ENCODE assay signal across 28 cellular contexts in the genomic region with DNA sequence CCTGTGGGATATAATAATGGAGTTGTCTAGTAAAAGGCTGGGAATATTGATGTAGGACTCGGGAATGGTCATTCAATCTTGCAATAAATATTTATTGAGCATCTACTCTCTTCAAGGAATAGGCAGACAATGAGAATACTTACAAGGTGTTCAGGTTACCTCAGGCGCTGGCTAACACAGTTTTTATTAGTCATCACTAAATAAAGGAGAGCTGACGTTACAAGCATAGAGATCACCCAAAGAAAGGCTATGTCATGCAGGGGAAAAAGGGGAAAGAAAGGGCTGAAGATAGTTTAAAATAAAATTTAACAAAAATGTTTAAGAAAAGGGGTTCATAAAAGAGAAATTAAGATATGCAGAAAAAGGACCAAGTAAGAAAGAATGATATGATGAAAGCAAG. TPM values are rescaled to one million over a fixed set of nuclear protein-coding genes. Genes with fewer than 3 reads are reported as not detected.
A peak's percentile ranks its signal among the peaks of the same experiment; 100 is the strongest.
DNase-seq lines count a peak whose midpoint lies in the region; ATAC-seq, FAIRE-seq and TF ChIP-seq lines count a peak whose summit lies in the region.
"Had no signal": no experiment of that assay in that cellular context is flagged by ENCODE, and none has a peak within 500 bp of the region (broad histone marks: within the 10 kb centered on the region; RNA-seq: fewer than 3 reads in every experiment).

No MANE protein-coding gene starts in this region.

- no peak overlapping the region for H3K4me3 Mint-ChIP-seq in activated T-cell treated with anti-CD3 and anti-CD28 coated beads, Interleukin-2, amount 50 U/mL, for 24 hours
- H3K4me3 Mint-ChIP-seq in activated T-helper 2 cell treated with anti-CD3 and anti-CD28 coated beads, Interferon-gamma antibody, Interleukin-2, Interleukin-4, amounts not matched to agents 10 μg/mL and 5 μg/mL and 100 μg/mL, durations not matched to agents 14 hours and 24 hours and 36 hours (ENCODE audit: low read depth): no peak overlapping the region
- H3K4me3 Mint-ChIP-seq: activated naive CD4-positive, alpha-beta T cell treated with anti-CD3 and anti-CD28 coated beads for 36 hours; nephron progenitor cell had no signal

- H3K4me3 ChIP-seq in spleen: no peak overlapping the region
- H3K4me3 ChIP-seq: BLaER1 treated with 17β-estradiol and CSF1 and Interleukin-3, amounts not matched to agents 10 nM and 100 nM; cardiac muscle cell; ovary had no signal

- no peaks in the 10 kb centered on the region for H3K36me3 ChIP-seq in spleen
- H3K36me3 ChIP-seq: BLaER1 treated with 17β-estradiol and CSF1 and Interleukin-3, amounts not matched to agents 10 nM and 100 nM; cardiac muscle cell; ovary had no signal

- H3K4me1 ChIP-seq in spleen: peaks cover 0 to 49% (median 31%) of the 10 kb centered on the region in 6 donors

- H3K27me3 Mint-ChIP-seq in activated T-cell treated with anti-CD3 and anti-CD28 coated beads, Interleukin-2, amount 50 U/mL, for 24 hours: no peaks in the 10 kb centered on the region
- no peaks in the 10 kb centered on the region for H3K27me3 Mint-ChIP-seq in activated T-helper 2 cell treated with anti-CD3 and anti-CD28 coated beads, Interferon-gamma antibody, Interleukin-2, Interleukin-4, amounts not matched to agents 10 μg/mL and 5 μg/mL and 100 μg/mL, durations not matched to agents 14 hours and 24 hours and 36 hours (ENCODE audit: low read depth)

- no peaks in the 10 kb centered on the region for H3K9me3 Mint-ChIP-seq in activated T-cell treated with anti-CD3 and anti-CD28 coated beads, Interleukin-2, amount 50 U/mL, for 24 hours
- H3K9me3 Mint-ChIP-seq in activated T-helper 2 cell treated with anti-CD3 and anti-CD28 coated beads, Interferon-gamma antibody, Interleukin-2, Interleukin-4, amounts not matched to agents 10 μg/mL and 5 μg/mL and 100 μg/mL, durations not matched to agents 14 hours and 24 hours and 36 hours: no peaks in the 10 kb centered on the region
- H3K9me3 Mint-ChIP-seq: activated naive CD4-positive, alpha-beta T cell treated with anti-CD3 and anti-CD28 coated beads for 36 hours; nephron progenitor cell had no signal

- peak overlapping the region in 5 of 8 donors; percentile 4 to 76 (median 70) for H3K27ac ChIP-seq in spleen
- H3K27ac ChIP-seq: cardiac muscle cell, ovary had no signal

- no peak for TF ChIP-seq CTCF in spleen (IDR thresholded peaks at IDR 0.05 in 8 of 11, conservative IDR thresholded peaks at IDR 0.05 in 3 of 11)

- DNase-seq in activated T-cell treated with anti-CD3 and anti-CD28 coated beads, Interleukin-2, amount 50 U/mL, for 24 hours: no peak
- no peak for DNase-seq in activated T-cell treated with anti-CD3 and anti-CD28 coated beads, Interleukin-2, amount 50 U/mL, for 1 hour
- no peak for DNase-seq in activated T-helper 2 cell treated with anti-CD3 and anti-CD28 coated beads, Interferon-gamma antibody, Interleukin-2, Interleukin-4, amounts not matched to agents 10 μg/mL and 5 μg/mL and 100 μg/mL, durations not matched to agents 14 hours and 24 hours and 36 hours (ENCODE audit: low spot score)
- DNase-seq in spleen (no peak), H54 (ENCODE audit: insufficient read length, low spot score) (no peak), NCI-H2227 treated with DMSO at 0.1 percent for 48 hours (lab: John Stamatoyannopoulos, UW) (no peak)
- DNase-seq: activated CD4-positive, alpha-beta T cell treated with anti-CD3 and anti-CD28 coated beads, Interleukin-2, amount 50 U/mL, for 48 hours; activated naive CD4-positive, alpha-beta T cell treated with anti-CD3 and anti-CD28 coated beads for 36 hours; activated T-cell treated with anti-CD3 and anti-CD28 coated beads for 4 hours; amygdala; cortex of kidney; H7; kidney; NCI-H1092 treated with DMSO at 0.1 percent for 48 hours; NCI-H187 treated with DMSO at 0.1 percent for 48 hours; nephron progenitor cell; ovary; retina; RPMI8226; small intestine; stimulated activated CD4-positive, alpha-beta T cell treated with anti-CD3 and anti-CD28 coated beads, Interleukin-2, amount 100 ng/mL, for 24 hours had no signal

- H3K36me3 Mint-ChIP-seq in activated T-cell treated with anti-CD3 and anti-CD28 coated beads, Interleukin-2, amount 50 U/mL, for 24 hours (ENCODE audit: low read depth): no peaks in the 10 kb centered on the region
- peaks cover under 1% of the 10 kb centered on the region for H3K36me3 Mint-ChIP-seq in activated T-helper 2 cell treated with anti-CD3 and anti-CD28 coated beads, Interferon-gamma antibody, Interleukin-2, Interleukin-4, amounts not matched to agents 10 μg/mL and 5 μg/mL and 100 μg/mL, durations not matched to agents 14 hours and 24 hours and 36 hours (ENCODE audit: low read depth)

- WGBS in spleen, 5 donors: 76 to 87% (median 83%) methylated on average over 3 of the region's 3 CpGs

- intact Hi-C loops in activated T-helper 2 cell treated with anti-CD3 and anti-CD28 coated beads, Interferon-gamma antibody, Interleukin-2, Interleukin-4, amounts not matched to agents 10 μg/mL and 5 μg/mL and 100 μg/mL, durations not matched to agents 14 hours and 24 hours and 36 hours (cut with micrococcal nuclease): loop anchor here (5.0 kb wide), 1 partner anchor 1851 kb away; no protein-coding TSS in a partner anchor
- intact Hi-C loops in spleen (cut with DNase I; ENCODE audit: low total_unique reads): no loop called here

- H3K27me3 ChIP-seq in spleen (replicated peaks in 1 of 7): no peaks in the 10 kb centered on the region
- H3K27me3 ChIP-seq: BLaER1 treated with 17β-estradiol and CSF1 and Interleukin-3, amounts not matched to agents 10 nM and 100 nM; cardiac muscle cell; ovary had no signal

- H3K9me3 ChIP-seq in spleen: no peaks in the 10 kb centered on the region
- H3K9me3 ChIP-seq: BLaER1 treated with 17β-estradiol and CSF1 and Interleukin-3, amounts not matched to agents 10 nM and 100 nM; ovary had no signal

- H3K27ac Mint-ChIP-seq in activated T-cell treated with anti-CD3 and anti-CD28 coated beads, Interleukin-2, amount 50 U/mL, for 24 hours: peak overlapping the region; percentile 88
- H3K27ac Mint-ChIP-seq in activated T-helper 2 cell treated with anti-CD3 and anti-CD28 coated beads, Interferon-gamma antibody, Interleukin-2, Interleukin-4, amounts not matched to agents 10 μg/mL and 5 μg/mL and 100 μg/mL, durations not matched to agents 14 hours and 24 hours and 36 hours: peak overlapping the region; percentile 70
- H3K27ac Mint-ChIP-seq: activated naive CD4-positive, alpha-beta T cell treated with anti-CD3 and anti-CD28 coated beads for 36 hours; nephron progenitor cell had no signal

- peaks cover 43% of the 10 kb centered on the region for H3K4me1 Mint-ChIP-seq in activated T-cell treated with anti-CD3 and anti-CD28 coated beads, Interleukin-2, amount 50 U/mL, for 24 hours (ENCODE audit: low read depth)
- peaks cover 35% of the 10 kb centered on the region for H3K4me1 Mint-ChIP-seq in activated T-helper 2 cell treated with anti-CD3 and anti-CD28 coated beads, Interferon-gamma antibody, Interleukin-2, Interleukin-4, amounts not matched to agents 10 μg/mL and 5 μg/mL and 100 μg/mL, durations not matched to agents 14 hours and 24 hours and 36 hours (ENCODE audit: low read depth)

- ATAC-seq in GM18909 (IDR thresholded peaks at IDR 0.05; ENCODE audit: poor library complexity, unreplicated experiment) (peak; percentile 22), GM18505 (IDR thresholded peaks at IDR 0.05; ENCODE audit: unreplicated experiment) (no peak)
- ATAC-seq: HepG2 had no signal

- no peak for FAIRE-seq in H54 (lab: Jason Lieb, UNC)
- FAIRE-seq: D721Med, HepG2, urothelium cell line had no signal

- TF ChIP-seq POLR2A in spleen (IDR thresholded peaks at IDR 0.05) (no peak), GM18505 (IDR thresholded peaks at IDR 0.05; ENCODE audit: borderline replicate concordance, extremely low read depth, insufficient read depth, insufficient read length) (no peak), H54 (IDR thresholded peaks at IDR 0.05; ENCODE audit: low read depth, low read length) (no peak)

RNA-seq across cellular contexts. Expression of a gene that starts 15.8 kb away (rescaled TPM):
- total RNA-seq in activated T-helper 2 cell treated with anti-CD3 and anti-CD28 coated beads, Interferon-gamma antibody, Interleukin-2, Interleukin-4, amounts not matched to agents 10 μg/mL and 5 μg/mL and 100 μg/mL, durations not matched to agents 14 hours and 24 hours and 36 hours: 82.4 and 82.6 TPM in 2 replicates
- 100 to 1,000 TPM; 204 to 566 (median 366) TPM for total RNA-seq in spleen
- 100 to 1,000 TPM in 1 of 3 donors, 10 to 100 TPM in 2; 67.1 to 112 (median 82.9) TPM for polyA plus RNA-seq in spleen
